In the genomic region with DNA sequence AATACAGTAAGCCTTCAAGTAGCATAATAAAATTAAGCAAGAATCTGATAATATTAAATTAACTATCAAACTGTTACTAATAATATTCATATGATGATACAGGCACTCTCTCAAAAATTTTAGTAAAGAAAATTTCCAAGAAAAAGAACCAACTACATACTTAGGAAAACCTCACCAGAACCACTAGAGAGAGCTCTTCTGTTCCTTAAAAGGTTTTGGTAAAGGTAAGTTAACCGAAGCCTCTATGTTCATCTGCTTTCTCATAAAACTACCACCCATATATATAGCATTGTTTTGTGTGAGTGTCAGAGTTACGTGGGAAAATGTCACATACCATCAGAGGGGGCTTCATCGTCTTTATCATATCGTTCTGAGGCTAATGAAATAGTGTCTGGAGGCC, we compare ENCODE assay signal across 1 cellular context.
TF ChIP-seq lines count a peak whose summit lies in the region.

No MANE protein-coding gene starts in this region.

TF ChIP-seq in HCT116, 20 proteins besides CTCF, POLR2A, EP300 and RAD21 (continued from another document):
- TF ChIP-seq, protein P1, sequence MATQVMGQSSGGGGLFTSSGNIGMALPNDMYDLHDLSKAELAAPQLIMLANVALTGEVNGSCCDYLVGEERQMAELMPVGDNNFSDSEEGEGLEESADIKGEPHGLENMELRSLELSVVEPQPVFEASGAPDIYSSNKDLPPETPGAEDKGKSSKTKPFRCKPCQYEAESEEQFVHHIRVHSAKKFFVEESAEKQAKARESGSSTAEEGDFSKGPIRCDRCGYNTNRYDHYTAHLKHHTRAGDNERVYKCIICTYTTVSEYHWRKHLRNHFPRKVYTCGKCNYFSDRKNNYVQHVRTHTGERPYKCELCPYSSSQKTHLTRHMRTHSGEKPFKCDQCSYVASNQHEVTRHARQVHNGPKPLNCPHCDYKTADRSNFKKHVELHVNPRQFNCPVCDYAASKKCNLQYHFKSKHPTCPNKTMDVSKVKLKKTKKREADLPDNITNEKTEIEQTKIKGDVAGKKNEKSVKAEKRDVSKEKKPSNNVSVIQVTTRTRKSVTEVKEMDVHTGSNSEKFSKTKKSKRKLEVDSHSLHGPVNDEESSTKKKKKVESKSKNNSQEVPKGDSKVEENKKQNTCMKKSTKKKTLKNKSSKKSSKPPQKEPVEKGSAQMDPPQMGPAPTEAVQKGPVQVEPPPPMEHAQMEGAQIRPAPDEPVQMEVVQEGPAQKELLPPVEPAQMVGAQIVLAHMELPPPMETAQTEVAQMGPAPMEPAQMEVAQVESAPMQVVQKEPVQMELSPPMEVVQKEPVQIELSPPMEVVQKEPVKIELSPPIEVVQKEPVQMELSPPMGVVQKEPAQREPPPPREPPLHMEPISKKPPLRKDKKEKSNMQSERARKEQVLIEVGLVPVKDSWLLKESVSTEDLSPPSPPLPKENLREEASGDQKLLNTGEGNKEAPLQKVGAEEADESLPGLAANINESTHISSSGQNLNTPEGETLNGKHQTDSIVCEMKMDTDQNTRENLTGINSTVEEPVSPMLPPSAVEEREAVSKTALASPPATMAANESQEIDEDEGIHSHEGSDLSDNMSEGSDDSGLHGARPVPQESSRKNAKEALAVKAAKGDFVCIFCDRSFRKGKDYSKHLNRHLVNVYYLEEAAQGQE (IDR thresholded peaks at IDR 0.05; ENCODE audit: low read depth) = no peak
- TF ChIP-seq EGR1 (IDR thresholded peaks at IDR 0.05; ENCODE audit: low read depth) (no peak), EZH2 (IDR thresholded peaks at IDR 0.05) (no peak), POLR2AphosphoS5 (IDR thresholded peaks at IDR 0.05; ENCODE audit: low read depth, low read length) (no peak), FOSL1 (IDR thresholded peaks at IDR 0.05; ENCODE audit: low read depth) (no peak), SP1 (IDR thresholded peaks at IDR 0.05; ENCODE audit: low read depth) (no peak), JUND (IDR thresholded peaks at IDR 0.05) (no peak)
- TF ChIP-seq, protein P2, sequence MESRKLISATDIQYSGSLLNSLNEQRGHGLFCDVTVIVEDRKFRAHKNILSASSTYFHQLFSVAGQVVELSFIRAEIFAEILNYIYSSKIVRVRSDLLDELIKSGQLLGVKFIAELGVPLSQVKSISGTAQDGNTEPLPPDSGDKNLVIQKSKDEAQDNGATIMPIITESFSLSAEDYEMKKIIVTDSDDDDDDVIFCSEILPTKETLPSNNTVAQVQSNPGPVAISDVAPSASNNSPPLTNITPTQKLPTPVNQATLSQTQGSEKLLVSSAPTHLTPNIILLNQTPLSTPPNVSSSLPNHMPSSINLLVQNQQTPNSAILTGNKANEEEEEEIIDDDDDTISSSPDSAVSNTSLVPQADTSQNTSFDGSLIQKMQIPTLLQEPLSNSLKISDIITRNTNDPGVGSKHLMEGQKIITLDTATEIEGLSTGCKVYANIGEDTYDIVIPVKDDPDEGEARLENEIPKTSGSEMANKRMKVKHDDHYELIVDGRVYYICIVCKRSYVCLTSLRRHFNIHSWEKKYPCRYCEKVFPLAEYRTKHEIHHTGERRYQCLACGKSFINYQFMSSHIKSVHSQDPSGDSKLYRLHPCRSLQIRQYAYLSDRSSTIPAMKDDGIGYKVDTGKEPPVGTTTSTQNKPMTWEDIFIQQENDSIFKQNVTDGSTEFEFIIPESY (IDR thresholded peaks at IDR 0.05; ENCODE audit: extremely low read depth, insufficient replicate concordance, low read length) = no peak
